Comparison of ENCODE assay signal across 1 cellular context in genomic region chr7:149873074-149873967, GRCh38.
TF ChIP-seq lines count a peak whose summit lies in the region.

No MANE protein-coding gene starts in this region.

TF ChIP-seq in K562, 482 proteins besides CTCF, POLR2A, EP300 and RAD21 (continued from another document):
- TF ChIP-seq HMBOX1 (IDR thresholded peaks at IDR 0.05) (no peak), FOXK2 (conservative IDR thresholded peaks at IDR 0.05 in 1 of 2, IDR thresholded peaks at IDR 0.05 in 1 of 2; ENCODE audit: low read depth in 2 of 2) (no peak), ZNF282 (CRISPR knock-in tag; IDR thresholded peaks at IDR 0.05) (peak; percentile 81), LEF1 (IDR thresholded peaks at IDR 0.05) (no peak), ETS2 (tag; IDR thresholded peaks at IDR 0.05; ENCODE audit: borderline replicate concordance, poor library complexity, severe bottlenecking) (no peak), ETV5 (CRISPR knock-in tag; IDR thresholded peaks at IDR 0.05; ENCODE audit: low read depth) (no peak), NEUROD1 (IDR thresholded peaks at IDR 0.05; ENCODE audit: borderline replicate concordance, low read depth, low read length, partially characterized antibody) (no peak), ZNF121 (CRISPR knock-in tag; conservative IDR thresholded peaks at IDR 0.05) (no peak), ZNF644 (tag; IDR thresholded peaks at IDR 0.05; ENCODE audit: low read depth) (no peak), ATF7 (IDR thresholded peaks at IDR 0.05) (peak; percentile 78), SMARCE1 (IDR thresholded peaks at IDR 0.05) (no peak), FUS (optimal IDR thresholded peaks at IDR 0.05; ENCODE audit: low read depth, low read length) (peak; percentile 61), MCM7 (IDR thresholded peaks at IDR 0.05) (no peak), PHF8 (IDR thresholded peaks at IDR 0.05; ENCODE audit: borderline replicate concordance, low read length) (peak; percentile 79; the same call in 1 of the 2 replicates), YBX1 (IDR thresholded peaks at IDR 0.05) (no peak), GTF2F1 (IDR thresholded peaks at IDR 0.05; ENCODE audit: low read depth, low read length) (no peak), TCF7L2 (IDR thresholded peaks at IDR 0.05; ENCODE audit: low read depth, low read length) (no peak), ZNF431 (CRISPR knock-in tag; IDR thresholded peaks at IDR 0.05) (peak; percentile 78), THRAP3 (IDR thresholded peaks at IDR 0.05; ENCODE audit: borderline replicate concordance) (no peak), HIVEP1 (CRISPR knock-in tag; IDR thresholded peaks at IDR 0.05) (no peak), ZNF197 (CRISPR knock-in tag; IDR thresholded peaks at IDR 0.05; ENCODE audit: low read depth) (no peak), SOX6 (IDR thresholded peaks at IDR 0.05) (peak; percentile 20; the same call in 1 of the 2 replicates), CBX1 (IDR thresholded peaks at IDR 0.05; ENCODE audit: low read depth) (peak; percentile 72; the same call in 1 of the 2 replicates), RBBP5 (IDR thresholded peaks at IDR 0.05; ENCODE audit: borderline replicate concordance, insufficient read depth, low read length, poor library complexity, severe bottlenecking) (peak; percentile 87), RBM22 (IDR thresholded peaks at IDR 0.05; ENCODE audit: low read depth, low read length, poor library complexity, severe bottlenecking) (no peak), RBM34 (IDR thresholded peaks at IDR 0.05; ENCODE audit: borderline replicate concordance, insufficient read depth, low read length) (no peak), NFIX (CRISPR knock-in tag; IDR thresholded peaks at IDR 0.05; ENCODE audit: low read depth) (no peak), ZKSCAN3 (CRISPR knock-in tag; IDR thresholded peaks at IDR 0.05) (no peak), ZNF124 (CRISPR knock-in tag; IDR thresholded peaks at IDR 0.05) (no peak), PHF21A (IDR thresholded peaks at IDR 0.05; ENCODE audit: borderline replicate concordance, low read depth) (no peak), NR2C1 (IDR thresholded peaks at IDR 0.05) (no peak), NR2C1 (tag; IDR thresholded peaks at IDR 0.05) (no peak), PHF20 (IDR thresholded peaks at IDR 0.05; ENCODE audit: partially characterized antibody) (no peak), ZNF707 (CRISPR knock-in tag; conservative IDR thresholded peaks at IDR 0.05) (no peak), SETDB1 (IDR thresholded peaks at IDR 0.05; ENCODE audit: low read length) (no peak), ZNF592 (IDR thresholded peaks at IDR 0.05) (no peak; the same call in 1 of the 2 replicates), CREB3L1 (IDR thresholded peaks at IDR 0.05; ENCODE audit: borderline replicate concordance, low read depth) (peak; percentile 48; the same call in 1 of the 2 replicates), ZFP91 (CRISPR knock-in tag; IDR thresholded peaks at IDR 0.05) (no peak), NCOR1 (IDR thresholded peaks at IDR 0.05) (no peak), OTX1 (CRISPR knock-in tag; IDR thresholded peaks at IDR 0.05) (0 out of 2 replicates have a peak, but pooled peaks have one; percentile 13), TBP (optimal IDR thresholded peaks at IDR 0.05; ENCODE audit: low read depth, low read length) (peak; percentile 61), ZNF77 (CRISPR knock-in tag; IDR thresholded peaks at IDR 0.05) (no peak), TCFL5 (CRISPR knock-in tag; conservative IDR thresholded peaks at IDR 0.05) (no peak), VEZF1 (CRISPR knock-in tag; IDR thresholded peaks at IDR 0.05) (no peak; the same call in none of the 2 replicates), CREB3 (tag; conservative IDR thresholded peaks at IDR 0.05; ENCODE audit: low read depth) (no peak), ZNF655 (CRISPR knock-in tag; IDR thresholded peaks at IDR 0.05) (no peak), ZC3H8 (IDR thresholded peaks at IDR 0.05) (no peak), GABPA (tag; conservative IDR thresholded peaks at IDR 0.05; ENCODE audit: low read depth) (0 out of 2 replicates have a peak, but pooled peaks have one; percentile 28), E2F1 (CRISPR knock-in tag; IDR thresholded peaks at IDR 0.05) (peak; percentile 66), MED1 (CRISPR knock-in tag; IDR thresholded peaks at IDR 0.05; ENCODE audit: borderline replicate concordance) (no peak), EWSR1 (IDR thresholded peaks at IDR 0.05; ENCODE audit: borderline replicate concordance, low read depth, partially characterized antibody) (no peak), NRF1 (conservative IDR thresholded peaks at IDR 0.05 in 1 of 2, IDR thresholded peaks at IDR 0.05 in 1 of 2) (peak; percentile 100), GATAD2A (IDR thresholded peaks at IDR 0.05) (peak; percentile 41; the same call in 1 of the 2 replicates), DIDO1 (tag; IDR thresholded peaks at IDR 0.05; ENCODE audit: low read depth) (no peak), TRIM25 (IDR thresholded peaks at IDR 0.05; ENCODE audit: borderline replicate concordance) (no peak), NONO (IDR thresholded peaks at IDR 0.05; ENCODE audit: low read depth in 2 of 2, low read length in 1 of 2) (peak in 1 of 2 experiments; percentile 88; a peak in 1 of 4 replicates), POLR2AphosphoS2 (IDR thresholded peaks at IDR 0.05; ENCODE audit: low read length) (no peak), CC2D1A (IDR thresholded peaks at IDR 0.05) (no peak), ZNF146 (CRISPR knock-in tag; IDR thresholded peaks at IDR 0.05; ENCODE audit: unreplicated experiment) (no peak), NBN (IDR thresholded peaks at IDR 0.05; ENCODE audit: low read depth) (no peak; the same call in 1 of the 2 replicates), CREBBP (IDR thresholded peaks at IDR 0.05; ENCODE audit: low read depth, low read length) (no peak)
